ENCODE assay signal across 1 cellular context in the genomic region with DNA sequence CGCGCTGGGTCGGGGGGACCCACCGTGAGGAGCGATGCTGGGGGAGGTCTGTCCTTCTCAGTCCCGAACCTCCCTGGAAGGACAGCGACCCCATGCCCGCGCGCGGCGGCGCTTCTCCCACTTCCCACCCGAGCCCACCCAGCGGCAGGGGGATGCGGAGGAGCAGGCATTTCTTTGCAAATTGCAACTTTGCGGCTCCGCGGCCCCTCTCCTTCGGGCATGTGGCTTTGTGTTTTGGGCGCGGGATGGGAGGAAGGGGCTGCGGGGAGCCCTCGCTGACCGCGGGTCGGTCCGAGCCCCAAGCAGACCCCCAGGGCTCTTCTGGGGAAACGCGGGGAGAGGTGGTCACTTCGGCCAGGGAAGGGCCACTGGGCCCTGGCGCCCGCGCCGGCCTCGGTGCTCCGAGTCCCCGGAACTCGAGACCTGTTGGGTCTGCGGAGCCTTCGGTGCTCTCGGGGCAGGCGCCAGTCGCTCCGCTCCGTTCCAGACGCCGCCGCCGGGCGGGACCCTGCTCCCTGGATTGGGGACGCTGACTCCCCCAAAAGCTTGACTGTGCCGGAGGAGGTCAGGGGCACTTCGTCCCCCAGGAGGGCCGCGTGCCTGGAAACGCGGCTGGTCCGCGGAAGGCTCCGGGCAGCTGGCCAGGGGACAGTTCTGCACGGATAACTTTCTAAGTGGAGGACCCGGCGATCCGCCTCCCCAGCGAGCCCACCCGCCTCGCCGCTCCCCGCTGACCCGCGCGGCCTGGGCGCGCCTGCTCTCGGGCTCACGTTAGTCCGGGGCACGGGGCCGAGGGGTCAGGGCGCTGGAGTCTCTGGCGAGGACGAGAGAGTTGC.
TF ChIP-seq lines count a peak whose summit lies in the region.

No MANE protein-coding gene starts in this region.

TF ChIP-seq in SK-N-SH treated with all-trans-retinoic acid at 6 μM for 48 hours, 23 proteins besides CTCF, POLR2A, EP300 and RAD21 (continued from another document):
- TF ChIP-seq POU6F1 (CRISPR knock-in tag; IDR thresholded peaks at IDR 0.05; ENCODE audit: borderline replicate concordance, low read depth): no peak
- TF ChIP-seq ZNF70 (CRISPR knock-in tag; IDR thresholded peaks at IDR 0.05): no peak
- TF ChIP-seq RARB (CRISPR knock-in tag; IDR thresholded peaks at IDR 0.05): no peak
- TF ChIP-seq, protein P1, sequence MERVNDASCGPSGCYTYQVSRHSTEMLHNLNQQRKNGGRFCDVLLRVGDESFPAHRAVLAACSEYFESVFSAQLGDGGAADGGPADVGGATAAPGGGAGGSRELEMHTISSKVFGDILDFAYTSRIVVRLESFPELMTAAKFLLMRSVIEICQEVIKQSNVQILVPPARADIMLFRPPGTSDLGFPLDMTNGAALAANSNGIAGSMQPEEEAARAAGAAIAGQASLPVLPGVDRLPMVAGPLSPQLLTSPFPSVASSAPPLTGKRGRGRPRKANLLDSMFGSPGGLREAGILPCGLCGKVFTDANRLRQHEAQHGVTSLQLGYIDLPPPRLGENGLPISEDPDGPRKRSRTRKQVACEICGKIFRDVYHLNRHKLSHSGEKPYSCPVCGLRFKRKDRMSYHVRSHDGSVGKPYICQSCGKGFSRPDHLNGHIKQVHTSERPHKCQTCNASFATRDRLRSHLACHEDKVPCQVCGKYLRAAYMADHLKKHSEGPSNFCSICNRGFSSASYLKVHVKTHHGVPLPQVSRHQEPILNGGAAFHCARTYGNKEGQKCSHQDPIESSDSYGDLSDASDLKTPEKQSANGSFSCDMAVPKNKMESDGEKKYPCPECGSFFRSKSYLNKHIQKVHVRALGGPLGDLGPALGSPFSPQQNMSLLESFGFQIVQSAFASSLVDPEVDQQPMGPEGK (CRISPR knock-in tag; IDR thresholded peaks at IDR 0.05; ENCODE audit: borderline replicate concordance): no peak
- TF ChIP-seq CSDC2 (CRISPR knock-in tag; IDR thresholded peaks at IDR 0.05): no peak
- no peak for TF ChIP-seq OSR1 (CRISPR knock-in tag; IDR thresholded peaks at IDR 0.05)
- no peak for TF ChIP-seq ZFP30 (CRISPR knock-in tag; IDR thresholded peaks at IDR 0.05)
- TF ChIP-seq ARNTL (CRISPR knock-in tag; IDR thresholded peaks at IDR 0.05; ENCODE audit: borderline replicate concordance, low read depth): no peak
- TF ChIP-seq ZFP3 (CRISPR knock-in tag; IDR thresholded peaks at IDR 0.05): no peak
- no peak for TF ChIP-seq GLIS3 (CRISPR knock-in tag; IDR thresholded peaks at IDR 0.05)
